In the genomic region with DNA sequence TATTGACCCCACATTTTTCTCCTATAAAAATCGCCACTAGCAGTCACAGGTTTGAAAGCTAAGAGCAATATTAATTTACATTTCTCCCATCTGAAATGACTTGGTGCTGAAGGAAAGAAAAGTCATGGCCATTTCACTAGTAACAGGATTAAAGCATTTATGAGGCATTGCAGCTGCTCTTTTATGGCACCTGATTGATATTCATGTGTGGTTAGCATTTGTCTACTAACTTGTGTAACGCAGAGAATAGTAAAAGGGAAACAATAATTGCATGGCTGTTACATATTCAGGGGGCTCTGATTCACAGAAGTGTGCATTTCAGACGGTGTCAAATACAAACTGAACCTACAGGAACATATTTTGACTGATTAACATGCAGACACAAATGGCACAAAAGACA, we compare ENCODE assay signal across 21 cellular contexts. TPM values are rescaled to one million over a fixed set of nuclear protein-coding genes. Genes with fewer than 3 reads are reported as not detected.
DNase-seq lines count a peak whose midpoint lies in the region; ATAC-seq and TF ChIP-seq lines count a peak whose summit lies in the region.
"Had no signal": no experiment of that assay in that cellular context is flagged by ENCODE, and none has a peak within 500 bp of the region (broad histone marks: within the 10 kb centered on the region; RNA-seq: fewer than 3 reads in every experiment).

No MANE protein-coding gene starts in this region.

- peaks cover 38% of the 10 kb centered on the region for H3K27me3 Mint-ChIP-seq in brain

- H3K4me3 ChIP-seq in neural cell (ENCODE audit: low read length): peak overlapping the region; percentile 77
- H3K4me3 ChIP-seq in smooth muscle cell: peak overlapping the region; percentile 6
- H3K4me3 ChIP-seq in upper lobe of right lung: no peak overlapping the region
- H3K4me3 ChIP-seq: GM23248, Peyer's patch, SJCRH30 had no signal

- H3K27me3 ChIP-seq in neural cell (ENCODE audit: insufficient read depth, low read depth, low read length) (peaks cover 8% of the 10 kb centered on the region), smooth muscle cell (ENCODE audit: low read depth) (no peaks in the 10 kb centered on the region), upper lobe of right lung (peaks cover 16% of the 10 kb centered on the region)
- H3K27me3 ChIP-seq: SJCRH30 had no signal

- no peak for TF ChIP-seq RAD21 in neural cell (conservative IDR thresholded peaks at IDR 0.05)

- H2AFZ ChIP-seq in neural cell (ENCODE audit: low read depth, low read length) (no peak overlapping the region), smooth muscle cell (ENCODE audit: low read depth) (no peak overlapping the region)
- H2AFZ ChIP-seq: GM23248 had no signal

- peaks cover 0 to 22% (median 13%) of the 10 kb centered on the region in 5 experiments for H3K9me3 Mint-ChIP-seq in brain
- H3K9me3 Mint-ChIP-seq: CD8-positive, alpha-beta T cell had no signal

- no peaks in the 10 kb centered on the region for H3K9me2 ChIP-seq in neural cell (ENCODE audit: insufficient read depth, low read length)

- H4K20me1 ChIP-seq in neural cell (ENCODE audit: insufficient read depth) (no peaks in the 10 kb centered on the region), smooth muscle cell (ENCODE audit: low read depth) (peaks cover 30% of the 10 kb centered on the region)

- H3K36me3 ChIP-seq in neural cell (ENCODE audit: insufficient read depth, low read length) (no peaks in the 10 kb centered on the region), smooth muscle cell (ENCODE audit: low read depth) (no peaks in the 10 kb centered on the region), upper lobe of right lung (no peaks in the 10 kb centered on the region)
- H3K36me3 ChIP-seq: Peyer's patch, SJCRH30 had no signal

- H3K27ac Mint-ChIP-seq in brain: peak overlapping the region; percentile 56 to 82 (median 69)
- H3K27ac Mint-ChIP-seq: CD8-positive, alpha-beta T cell had no signal

- H3K4me2 ChIP-seq in neural cell (ENCODE audit: low read length) (peak overlapping the region; percentile 62), smooth muscle cell (peak overlapping the region; percentile 56)

- H3K36me3 Mint-ChIP-seq in brain: peaks cover 51% of the 10 kb centered on the region
- H3K36me3 Mint-ChIP-seq: CD8-positive, alpha-beta T cell had no signal

- H3K27ac ChIP-seq in neural cell (ENCODE audit: low read length) (no peak overlapping the region), smooth muscle cell (ENCODE audit: low read depth) (no peak overlapping the region), upper lobe of right lung (no peak overlapping the region)
- H3K27ac ChIP-seq: 22Rv1, GM23248, Peyer's patch, SJCRH30 had no signal

- H3K79me2 ChIP-seq in neural cell (replicated peaks; ENCODE audit: insufficient read depth, low read length) (peaks cover 49% of the 10 kb centered on the region), smooth muscle cell (ENCODE audit: low read depth) (no peaks in the 10 kb centered on the region)

- H3K9me3 ChIP-seq in neural cell (ENCODE audit: low read length) (no peaks in the 10 kb centered on the region), smooth muscle cell (replicated peaks; ENCODE audit: low read depth) (no peaks in the 10 kb centered on the region), upper lobe of right lung (no peaks in the 10 kb centered on the region)
- H3K9me3 ChIP-seq: Peyer's patch, SJCRH30 had no signal

- intact Hi-C loops in upper lobe of right lung (cut with DNase I): no loop called here

- DNase-seq in NCI-H1105 treated with DMSO at 0.1 percent for 48 hours (lab: John Stamatoyannopoulos, UW) (peak; percentile 5), NCI-H1105 (lab: John Stamatoyannopoulos, UW) (no peak), smooth muscle cell (lab: John Stamatoyannopoulos, UW; ENCODE audit: unreplicated experiment) (no peak), NCI-H2081 treated with DMSO at 0.1 percent for 48 hours (lab: John Stamatoyannopoulos, UW) (no peak), upper lobe of right lung (no peak)
- DNase-seq in stimulated activated CD4-positive, alpha-beta T cell treated with anti-CD3 and anti-CD28 coated beads, Interleukin-4, amount 100 ng/mL, for 24 hours: no peak
- DNase-seq: C1 segment of cervical spinal cord; CD8-positive, alpha-beta T cell; HCEC 1CT; KG1; NCI-H1092; NCI-H146; NCI-H2029; NCI-H446 treated with DMSO at 0.1 percent for 48 hours; Peyer's patch; SJCRH30 had no signal

- peaks cover 69% of the 10 kb centered on the region for H3K4me1 Mint-ChIP-seq in brain

- H3K9ac ChIP-seq in neural cell (ENCODE audit: low read length) (peak overlapping the region; percentile 34), smooth muscle cell (ENCODE audit: low read depth) (no peak overlapping the region)
- H3K9ac ChIP-seq: GM23248 had no signal

- no peaks in the 10 kb centered on the region for H3K4me1 ChIP-seq in smooth muscle cell (ENCODE audit: low read depth)
- H3K4me1 ChIP-seq in upper lobe of right lung: no peaks in the 10 kb centered on the region
- H3K4me1 ChIP-seq: Peyer's patch, SJCRH30 had no signal

- WGBS in smooth muscle cell (ENCODE audit: low lambda C conversion rate): 57% methylated on average over 3 of the region's 3 CpGs

- TF ChIP-seq CTCF in brain (conservative IDR thresholded peaks at IDR 0.05) (no peak), neural cell (IDR thresholded peaks at IDR 0.05; ENCODE audit: poor library complexity, severe bottlenecking) (no peak), smooth muscle cell (IDR thresholded peaks at IDR 0.05; ENCODE audit: borderline replicate concordance, insufficient read depth, poor library complexity, severe bottlenecking) (no peak), upper lobe of right lung (IDR thresholded peaks at IDR 0.05) (no peak)

- ATAC-seq in upper lobe of right lung: no peak
- ATAC-seq: CD8-positive, alpha-beta T cell had no signal

- H3F3A ChIP-seq in neural cell (ENCODE audit: insufficient read depth, low read length, poor library complexity, severe bottlenecking) (no peaks in the 10 kb centered on the region), smooth muscle cell (ENCODE audit: low read depth) (no peaks in the 10 kb centered on the region)

- TF ChIP-seq EP300 in neural cell (conservative IDR thresholded peaks at IDR 0.05; ENCODE audit: poor library complexity, severe bottlenecking): no peak

- peak overlapping the region; percentile 82 to 87 (median 83) for H3K4me3 Mint-ChIP-seq in brain
- H3K4me3 Mint-ChIP-seq: CD8-positive, alpha-beta T cell had no signal

TF ChIP-seq in neural cell, 6 proteins besides CTCF, POLR2A, EP300 and RAD21:
- TF ChIP-seq, protein P1, sequence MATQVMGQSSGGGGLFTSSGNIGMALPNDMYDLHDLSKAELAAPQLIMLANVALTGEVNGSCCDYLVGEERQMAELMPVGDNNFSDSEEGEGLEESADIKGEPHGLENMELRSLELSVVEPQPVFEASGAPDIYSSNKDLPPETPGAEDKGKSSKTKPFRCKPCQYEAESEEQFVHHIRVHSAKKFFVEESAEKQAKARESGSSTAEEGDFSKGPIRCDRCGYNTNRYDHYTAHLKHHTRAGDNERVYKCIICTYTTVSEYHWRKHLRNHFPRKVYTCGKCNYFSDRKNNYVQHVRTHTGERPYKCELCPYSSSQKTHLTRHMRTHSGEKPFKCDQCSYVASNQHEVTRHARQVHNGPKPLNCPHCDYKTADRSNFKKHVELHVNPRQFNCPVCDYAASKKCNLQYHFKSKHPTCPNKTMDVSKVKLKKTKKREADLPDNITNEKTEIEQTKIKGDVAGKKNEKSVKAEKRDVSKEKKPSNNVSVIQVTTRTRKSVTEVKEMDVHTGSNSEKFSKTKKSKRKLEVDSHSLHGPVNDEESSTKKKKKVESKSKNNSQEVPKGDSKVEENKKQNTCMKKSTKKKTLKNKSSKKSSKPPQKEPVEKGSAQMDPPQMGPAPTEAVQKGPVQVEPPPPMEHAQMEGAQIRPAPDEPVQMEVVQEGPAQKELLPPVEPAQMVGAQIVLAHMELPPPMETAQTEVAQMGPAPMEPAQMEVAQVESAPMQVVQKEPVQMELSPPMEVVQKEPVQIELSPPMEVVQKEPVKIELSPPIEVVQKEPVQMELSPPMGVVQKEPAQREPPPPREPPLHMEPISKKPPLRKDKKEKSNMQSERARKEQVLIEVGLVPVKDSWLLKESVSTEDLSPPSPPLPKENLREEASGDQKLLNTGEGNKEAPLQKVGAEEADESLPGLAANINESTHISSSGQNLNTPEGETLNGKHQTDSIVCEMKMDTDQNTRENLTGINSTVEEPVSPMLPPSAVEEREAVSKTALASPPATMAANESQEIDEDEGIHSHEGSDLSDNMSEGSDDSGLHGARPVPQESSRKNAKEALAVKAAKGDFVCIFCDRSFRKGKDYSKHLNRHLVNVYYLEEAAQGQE (IDR thresholded peaks at IDR 0.05; ENCODE audit: borderline replicate concordance): no peak
- TF ChIP-seq TAF1 (IDR thresholded peaks at IDR 0.05; ENCODE audit: low read depth): no peak
- no peak for TF ChIP-seq POLR2AphosphoS5 (IDR thresholded peaks at IDR 0.05)
- no peak for TF ChIP-seq SMC3 (conservative IDR thresholded peaks at IDR 0.05; ENCODE audit: poor library complexity)
- TF ChIP-seq MXI1 (conservative IDR thresholded peaks at IDR 0.05; ENCODE audit: poor library complexity, severe bottlenecking): no peak
- no peak for TF ChIP-seq EZH2 (IDR thresholded peaks at IDR 0.05; ENCODE audit: borderline replicate concordance, insufficient read depth, low read length, poor library complexity, severe bottlenecking)

RNA-seq across cellular contexts. Expression of a gene that starts 5.2 kb away (rescaled TPM):
- 3.3 TPM for polyA plus RNA-seq in brain (ENCODE audit: insufficient read depth, low read depth, low replicate concordance)
- 8.2 and 8.4 TPM in 2 replicates for polyA plus RNA-seq in neural cell
- 16.6 and 23.0 TPM in 2 replicates for polyA minus RNA-seq in neural cell
- 16.8 and 17.9 TPM in 2 replicates for total RNA-seq in smooth muscle cell
- 7.5 and 11.6 TPM in 2 replicates for polyA plus RNA-seq in smooth muscle cell
- 0.17 TPM for total RNA-seq in upper lobe of right lung
- total RNA-seq: CD8-positive, alpha-beta T cell; OCI-LY7 had no signal
